10 cellular contexts compared by ENCODE assay signal in genomic region chr14:27927519-27927918, GRCh38.
"Had no signal": no experiment of that assay in that cellular context is flagged by ENCODE, and none has a peak within 500 bp of the region (broad histone marks: within the 10 kb centered on the region; RNA-seq: fewer than 3 reads in every experiment).

No MANE protein-coding gene starts in this region.

- H3K4me2 ChIP-seq: KMS-11 had no signal

- H3K27ac ChIP-seq: HL-60, KMS-11 had no signal

- H3K4me3 ChIP-seq: HAP-1 had no signal

- H3K9me3 ChIP-seq: HAP-1 had no signal

- H3K27me3 Mint-ChIP-seq: IgD-negative memory B cell had no signal

- H3K4me1 ChIP-seq: HAP-1 had no signal

- H3K4me1 Mint-ChIP-seq: IgD-negative memory B cell had no signal

- ATAC-seq: HCT116 had no signal

- H3K36me3 ChIP-seq: HAP-1 had no signal

- DNase-seq: GOT3, H7, HFFc6, Karpas-422, KBM-7 had no signal

- H3K4me3 Mint-ChIP-seq: HFFc6, IgD-negative memory B cell had no signal

- H3K9ac ChIP-seq: KMS-11 had no signal

- H3K27ac Mint-ChIP-seq: HFFc6, IgD-negative memory B cell had no signal
